ENCODE assay signal across 8 cellular contexts in genomic region chr2:134683561-134684112, GRCh38. TPM values are rescaled to one million over a fixed set of nuclear protein-coding genes. Genes with fewer than 3 reads are reported as not detected.
A peak's percentile ranks its signal among the peaks of the same experiment; 100 is the strongest.
DNase-seq lines count a peak whose midpoint lies in the region; ATAC-seq and TF ChIP-seq lines count a peak whose summit lies in the region.

No MANE protein-coding gene starts in this region.

- H3K36me3 ChIP-seq in GM06990 (ENCODE audit: control insufficient read depth, insufficient read depth, low read length) = no peaks in the 10 kb centered on the region
- no peaks in the 10 kb centered on the region for H3K36me3 ChIP-seq in esophagus muscularis mucosa
- H3K36me3 ChIP-seq in naive thymus-derived CD4-positive, alpha-beta T cell (ENCODE audit: control insufficient read depth in 2 of 3, insufficient read depth in 3 of 3, low read length in 3 of 3) = no peaks in the 10 kb centered on the region

- CTCF ChIA-PET in naive thymus-derived CD4-positive, alpha-beta T cell (lab: Charles Lee) = no interaction called here

- H3K9me3 ChIP-seq in esophagus muscularis mucosa = no peaks in the 10 kb centered on the region
- no peaks in the 10 kb centered on the region for H3K9me3 ChIP-seq in naive thymus-derived CD4-positive, alpha-beta T cell (ENCODE audit: control insufficient read depth in 2 of 3, low read length in 3 of 3)

- peak; percentile 58 for ATAC-seq in GM21367 (IDR thresholded peaks at IDR 0.05; ENCODE audit: unreplicated experiment)
- ATAC-seq in naive thymus-derived CD4-positive, alpha-beta T cell = no peak
- no peak for ATAC-seq in HG03135 (IDR thresholded peaks at IDR 0.05; ENCODE audit: unreplicated experiment)

- H3K4me3 ChIP-seq in GM06990 (replicated peaks; ENCODE audit: low read depth, low read length) (no peak overlapping the region), esophagus muscularis mucosa (no peak overlapping the region)
- H3K4me3 ChIP-seq in naive thymus-derived CD4-positive, alpha-beta T cell (ENCODE audit: low read length) = no peak overlapping the region

- no peak overlapping the region for H3K4me3 Mint-ChIP-seq in naive thymus-derived CD4-positive, alpha-beta T cell

- peaks cover 0 to 16% (median 4%) of the 10 kb centered on the region in 5 donors for H3K27me3 Mint-ChIP-seq in naive thymus-derived CD4-positive, alpha-beta T cell

- TF ChIP-seq EP300 in esophagus muscularis mucosa (IDR thresholded peaks at IDR 0.05) = no peak

- peak overlapping the region in 2 of 9 donors; percentile 35 to 59 for H3K27ac Mint-ChIP-seq in naive thymus-derived CD4-positive, alpha-beta T cell

- H3K36me3 Mint-ChIP-seq in naive thymus-derived CD4-positive, alpha-beta T cell = peaks cover 0 to 23% (median 0%) of the 10 kb centered on the region in 5 donors

- no peaks in the 10 kb centered on the region for H3K4me1 ChIP-seq in esophagus muscularis mucosa
- H3K4me1 ChIP-seq in naive thymus-derived CD4-positive, alpha-beta T cell (ENCODE audit: control insufficient read depth in 2 of 2, insufficient read depth in 2 of 2, low read length in 2 of 2) = peaks cover 20 to 22% of the 10 kb centered on the region in 2 donors

- 54% methylated on average over 2 of the region's 2 CpGs for WGBS in esophagus muscularis mucosa

- no peak for TF ChIP-seq POLR2A in esophagus muscularis mucosa (IDR thresholded peaks at IDR 0.05; ENCODE audit: low read depth)

- H3K9me3 Mint-ChIP-seq in naive thymus-derived CD4-positive, alpha-beta T cell = peaks cover 0 to 12% (median 0%) of the 10 kb centered on the region in 11 donors

- intact Hi-C loops in esophagus muscularis mucosa (cut with DNase I) (no loop called here), posterior vena cava (cut with DNase I) (no loop called here)
- intact Hi-C loops in naive thymus-derived CD4-positive, alpha-beta T cell (cut with micrococcal nuclease) = no loop called here

- peaks cover 20 to 43% (median 29%) of the 10 kb centered on the region in 7 donors for H3K4me1 Mint-ChIP-seq in naive thymus-derived CD4-positive, alpha-beta T cell

- no peak overlapping the region for H3K27ac ChIP-seq in esophagus muscularis mucosa (replicated peaks in 1 of 4)
- no peak overlapping the region for H3K27ac ChIP-seq in naive thymus-derived CD4-positive, alpha-beta T cell (ENCODE audit: low read depth, low read length)

- H3K27me3 ChIP-seq in GM06990 (replicated peaks; ENCODE audit: control insufficient read depth, insufficient read depth, low read length) (no peaks in the 10 kb centered on the region; the same call in 1 of the 2 replicates), esophagus muscularis mucosa (no peaks in the 10 kb centered on the region)
- no peaks in the 10 kb centered on the region for H3K27me3 ChIP-seq in naive thymus-derived CD4-positive, alpha-beta T cell (ENCODE audit: control insufficient read depth in 2 of 2, insufficient read depth in 2 of 2, low read length in 2 of 2)

- DNase-seq in GM06990 (ENCODE audit: extremely low read depth, insufficient read length) (peak; percentile 47), HT1080 (ENCODE audit: low read depth) (peak; percentile 82), esophagus muscularis mucosa (ENCODE audit: extremely low spot score) (peak; percentile 37), posterior vena cava (ENCODE audit: low spot score) (no peak), NCI-H2171 treated with DMSO at 0.1 percent for 48 hours (lab: John Stamatoyannopoulos, UW) (no peak)
- DNase-seq in naive thymus-derived CD4-positive, alpha-beta T cell = no peak

- POLR2A ChIA-PET in naive thymus-derived CD4-positive, alpha-beta T cell (lab: Charles Lee) = interaction anchor here (0.6 to 0.7 kb wide), 2 partner anchors 15 to 229 kb away, joined by 3 read pairs; no protein-coding TSS in a partner anchor

- TF ChIP-seq CTCF in GM06990 (IDR thresholded peaks at IDR 0.05; ENCODE audit: insufficient read depth, low read length, poor library complexity, severe bottlenecking) (no peak), esophagus muscularis mucosa (IDR thresholded peaks at IDR 0.05) (no peak)

RNA-seq across cellular contexts. Expression of gene TMEM163, which starts 35.2 kb away (rescaled TPM):
- 0.47 and 1.0 TPM in 2 replicates for total RNA-seq in HT1080 (2014; rRNA removed; shearing (Covaris generic))
- polyA plus RNA-seq in HT1080 (2015; cell fraction: cytosol; rRNA removed) = 3.8 and 3.9 TPM in 2 replicates
- 2.8 and 3.2 TPM in 2 replicates for polyA plus RNA-seq in HT1080 (2015; cell fraction: nucleus; rRNA removed)
- total RNA-seq in esophagus muscularis mucosa (1 to 10 TPM in 3 of 4 donors, under 1 TPM in 1; 0.42 to 1.3 (median 1.1) TPM), posterior vena cava (under 1 TPM; 0.19 to 0.24 TPM)
- under 1 TPM in 3 of 5 experiments, not detected in 2; 0.21 to 0.71 (median 0.39) TPM for total RNA-seq in naive thymus-derived CD4-positive, alpha-beta T cell
- under 1 TPM; 0.13 to 0.21 TPM for polyA plus RNA-seq in naive thymus-derived CD4-positive, alpha-beta T cell

Comparison
In these comparisons a context has a peak if more than half of its experiments do, and no peak if none do; other contexts are left out.
1. DNase-seq: peak in GM06990 (single experiment), HT1080 (single experiment) and esophagus muscularis mucosa (single experiment); none in posterior vena cava (single experiment), naive thymus-derived CD4-positive, alpha-beta T cell (0 of 9) and NCI-H2171 treated with DMSO at 0.1 percent for 48 hours (single experiment).